In genomic region chr1:21302747-21303715, GRCh38 we compare ENCODE assay signal across 9 cellular contexts. TPM values are rescaled to one million over a fixed set of nuclear protein-coding genes. Genes with fewer than 3 reads are reported as not detected.
DNase-seq lines count a peak whose midpoint lies in the region; ATAC-seq, FAIRE-seq and TF ChIP-seq lines count a peak whose summit lies in the region.
"Had no signal": no experiment of that assay in that cellular context is flagged by ENCODE, and none has a peak within 500 bp of the region (broad histone marks: within the 10 kb centered on the region; RNA-seq: fewer than 3 reads in every experiment).

No MANE protein-coding gene starts in this region.

- no peaks in the 10 kb centered on the region for H3K36me3 Mint-ChIP-seq in HFFc6 (ENCODE audit: low read depth)

- peak; percentile 72 for TF ChIP-seq RAD21 in HepG2 (CRISPR knock-in tag; IDR thresholded peaks at IDR 0.05)

- POLR2A ChIA-PET in AG04450 (lab: Yijun Ruan, JAX): interaction anchor here (0.6 to 0.7 kb wide), 2 partner anchors 11 to 18 kb away, joined by 3 read pairs; no protein-coding TSS in a partner anchor
- POLR2A ChIA-PET in HepG2 (lab: Yijun Ruan, JAX): no interaction called here

- TF ChIP-seq EP300 in HepG2 (IDR thresholded peaks at IDR 0.05; ENCODE audit: low read depth in 2 of 2, low read length in 2 of 2): no peak
- TF ChIP-seq EP300 in HepG2 (CRISPR knock-in tag; IDR thresholded peaks at IDR 0.05; ENCODE audit: borderline replicate concordance): no peak

- no peaks in the 10 kb centered on the region for H3K9me3 Mint-ChIP-seq in HFFc6

- 24% methylated on average over 8 of the region's 11 CpGs for WGBS in mammary epithelial cell (ENCODE audit: low coverage, missing lambda C conversion rate)
- WGBS in HepG2 (ENCODE audit: low lambda C conversion rate): 70% methylated on average over 9 of the region's 11 CpGs

- BruUV-seq in mammary epithelial cell (replicated peaks; lab: Mats Ljungman, UMichigan) (no TSS peak), HepG2 (replicated peaks; lab: Mats Ljungman, UMichigan) (no TSS peak)

- dilution Hi-C loops in mammary epithelial cell (cut with HindIII; ENCODE audit: low sequenced_read_pairs): no loop called here

- peaks cover 45% of the 10 kb centered on the region for H3K4me1 ChIP-seq in mammary epithelial cell (ENCODE audit: insufficient read depth, low read length)
- H3K4me1 ChIP-seq in HepG2 (ENCODE audit: insufficient read depth, low read length): no peaks in the 10 kb centered on the region

- peak overlapping the region; percentile 88 for H3K27ac Mint-ChIP-seq in HFFc6

- in situ Hi-C loops in mammary epithelial cell (cut with MboI; ENCODE audit: low sequenced_read_pairs in 2 of 2) (no loop called here), HepG2 (cut with HindIII; ENCODE audit: extremely low pct_ligation_motif_present, low pct_unique_long_range_greater_than_20kb) (no loop called here)

- H4K20me1 ChIP-seq in mammary epithelial cell (ENCODE audit: insufficient read depth, low read length) (no peaks in the 10 kb centered on the region), HepG2 (ENCODE audit: insufficient read depth, low read length) (no peaks in the 10 kb centered on the region)

- H2AFZ ChIP-seq in mammary epithelial cell (ENCODE audit: low read depth, low read length) (no peak overlapping the region), HepG2 (ENCODE audit: low read length) (no peak overlapping the region)

- H3K9ac ChIP-seq in mammary epithelial cell (ENCODE audit: insufficient read depth, low read length): no peak overlapping the region
- no peak overlapping the region for H3K9ac ChIP-seq in HepG2 (ENCODE audit: insufficient read depth, low read depth, low read length)

- H3K79me2 ChIP-seq in mammary epithelial cell (ENCODE audit: insufficient read depth, low read length) (peaks cover 18% of the 10 kb centered on the region), HepG2 (ENCODE audit: insufficient read depth, low read length) (no peaks in the 10 kb centered on the region)

- H3K4me3 ChIP-seq in AG04450 (ENCODE audit: low read depth, low read length) (peak overlapping the region; percentile 10; the same call in 1 of the 2 replicates), mammary epithelial cell (replicated peaks in 1 of 3; ENCODE audit: insufficient read depth in 1 of 3, low read depth in 2 of 3, low read length in 3 of 3) (no peak overlapping the region), HepG2 (replicated peaks in 1 of 3; ENCODE audit: insufficient read depth in 1 of 3, low read depth in 2 of 3, low read length in 3 of 3) (no peak overlapping the region)
- H3K4me3 ChIP-seq: SK-N-MC had no signal

- intact Hi-C loops in mammary epithelial cell (cut with micrococcal nuclease): loop anchor here (1.0 kb wide), 2 partner anchors 31 to 65 kb away; no protein-coding TSS in a partner anchor
- intact Hi-C loops in HepG2 (cut with micrococcal nuclease; ENCODE audit: unreplicated experiment): loop anchor here (1.0 kb wide), 1 partner anchor 65 kb away; no protein-coding TSS in a partner anchor

- peak; percentile 77 for DNase-seq in AG04450 (ENCODE audit: low read depth, low spot score)
- peak; percentile 81 for DNase-seq in HFFc6
- DNase-seq in mammary epithelial cell: peak; percentile 76
- DNase-seq in HepG2 (ENCODE audit: low spot score): no peak
- no peak for DNase-seq in NCI-H2107 treated with DMSO at 0.1 percent for 48 hours (lab: John Stamatoyannopoulos, UW; ENCODE audit: unreplicated experiment)
- no peak for DNase-seq in NK-92 (lab: John Stamatoyannopoulos, UW; ENCODE audit: unreplicated experiment)

- CTCF ChIA-PET in AG04450 (lab: Charles Lee): interaction anchor here (1.1 kb wide), 1 partner anchor 36 kb away, joined by 3 read pairs; no protein-coding TSS in a partner anchor
- CTCF ChIA-PET in mammary epithelial cell (lab: Charles Lee; ENCODE audit: low non-redundant PET): no interaction called here
- CTCF ChIA-PET in HepG2 (lab: Yijun Ruan, JAX; ENCODE audit: low intra/inter-chr PET ratio, low total read pairs): interaction anchor here (1.2 to 2.0 kb wide), 5 partner anchors 31 to 72 kb away, joined by 3 to 26 read pairs (median 5); no protein-coding TSS in a partner anchor

- no peaks in the 10 kb centered on the region for H3K27me3 ChIP-seq in AG04450 (ENCODE audit: control insufficient read depth, insufficient read depth, low read length)
- H3K27me3 ChIP-seq in mammary epithelial cell (ENCODE audit: insufficient read depth, low read length): no peaks in the 10 kb centered on the region
- H3K27me3 ChIP-seq in HepG2 (ENCODE audit: control insufficient read depth in 1 of 2, insufficient read depth in 2 of 2, low read length in 2 of 2): no peaks in the 10 kb centered on the region

- peaks cover 79% of the 10 kb centered on the region for H3K4me1 Mint-ChIP-seq in HFFc6 (ENCODE audit: low read depth)

- no peaks in the 10 kb centered on the region for H3K36me3 ChIP-seq in mammary epithelial cell (ENCODE audit: insufficient read depth, low read length)
- peaks cover 0 to 1% of the 10 kb centered on the region in 2 experiments; a peak in 1 of 5 replicates for H3K36me3 ChIP-seq in HepG2 (replicated peaks in 1 of 2; ENCODE audit: control insufficient read depth in 1 of 2, insufficient read depth in 2 of 2, low read length in 2 of 2)

- ATAC-seq in HepG2: peak; percentile 78
- ATAC-seq in HG02981 (IDR thresholded peaks at IDR 0.05; ENCODE audit: unreplicated experiment): no peak
- no peak for ATAC-seq in HG02623 (IDR thresholded peaks at IDR 0.05; ENCODE audit: unreplicated experiment)

- FAIRE-seq in HepG2 (lab: Jason Lieb, UNC): no peak

- H3K4me2 ChIP-seq in mammary epithelial cell (ENCODE audit: insufficient read depth, low read depth, low read length) (peak overlapping the region; percentile 27), HepG2 (ENCODE audit: low read depth, low read length) (no peak overlapping the region)

- no peaks in the 10 kb centered on the region; the same call in 1 of the 2 replicates for H3K27me3 Mint-ChIP-seq in HFFc6 (ENCODE audit: insufficient read depth)

- TF ChIP-seq CTCF in AG04450 (IDR thresholded peaks at IDR 0.05; ENCODE audit: low read depth, low read length) (peak; percentile 9; the same call in 1 of the 2 replicates), HFFc6 (IDR thresholded peaks at IDR 0.05) (peak; percentile 40; the same call in 1 of the 2 replicates), mammary epithelial cell (conservative IDR thresholded peaks at IDR 0.05 in 1 of 2, IDR thresholded peaks at IDR 0.05 in 1 of 2; ENCODE audit: extremely low read depth in 1 of 2, insufficient read depth in 1 of 2, low read depth in 1 of 2, low read length in 2 of 2) (peak in 1 of 2 donors; percentile 36), HepG2 (CRISPR knock-in tag; IDR thresholded peaks at IDR 0.05) (peak; percentile 65)

- H3K9me3 ChIP-seq in AG04450 (ENCODE audit: control insufficient read depth, insufficient read depth, low read length) (no peaks in the 10 kb centered on the region), mammary epithelial cell (replicated peaks; ENCODE audit: insufficient read depth, low read length) (no peaks in the 10 kb centered on the region), HepG2 (ENCODE audit: low read length) (no peaks in the 10 kb centered on the region)

- peak overlapping the region; percentile 66 for H3K4me3 Mint-ChIP-seq in HFFc6

- TF ChIP-seq POLR2A in HepG2 (IDR thresholded peaks at IDR 0.05; ENCODE audit: insufficient read depth in 1 of 2, low read depth in 2 of 2, low read length in 2 of 2): no peak

- peak overlapping the region; percentile 93 for H3K27ac ChIP-seq in AG04450 (ENCODE audit: low read depth, low read length)
- H3K27ac ChIP-seq in mammary epithelial cell (ENCODE audit: insufficient read depth, low read depth, low read length): peak overlapping the region; percentile 53
- no peak overlapping the region for H3K27ac ChIP-seq in HepG2 (ENCODE audit: extremely low read length, insufficient read depth, low read length)
- H3K27ac ChIP-seq: SK-N-MC had no signal

TF ChIP-seq in HepG2, 621 proteins besides CTCF, POLR2A, EP300 and RAD21 (continues in another document):
- TF ChIP-seq SRF (IDR thresholded peaks at IDR 0.05; ENCODE audit: low read depth, low read length): no peak
- peak; percentile 20 for TF ChIP-seq TEAD3 (CRISPR knock-in tag; optimal IDR thresholded peaks at IDR 0.05; ENCODE audit: borderline replicate concordance)

RNA-seq across cellular contexts. Expression of gene ECE1, which starts 12.8 kb away (rescaled TPM):
- polyA plus RNA-seq in AG04450 (2011; rRNA removed) (145 and 161 TPM in 2 replicates), mammary epithelial cell (65.7 TPM), HepG2 (2011; rRNA removed) (13.5 and 17.0 TPM in 2 replicates)
- polyA minus RNA-seq in AG04450 (2011; rRNA and poly(A)+ RNA removed): 84.2 and 92.4 TPM in 2 replicates
- 100 to 1,000 TPM; 116 to 134 (median 124) TPM for total RNA-seq in HFFc6 (2021; fragmentation: NEBNext Ultra II Directional; extraction: Animal tissue kit (Norgen Biotek cat#: 25700))
- total RNA-seq in mammary epithelial cell (100 to 1,000 TPM in 1 of 2 donors, 10 to 100 TPM in 1; 86.3 to 153 TPM), HepG2 (2016; rRNA removed; fragmentation: Illumina TruSeq; extraction: Trizol) (11.1 and 21.2 TPM in 2 replicates)
- 75.5 TPM for polyA minus RNA-seq in mammary epithelial cell
- 3.1 and 4.6 TPM in 2 replicates for total RNA-seq in HepG2 (2016; cell fraction: cytosol; rRNA removed; fragmentation: Illumina TruSeq; extraction: Trizol; ENCODE audit: low read depth)
- total RNA-seq in HepG2 (2016; cell fraction: insoluble cytoplasmic fraction; rRNA removed; fragmentation: Illumina TruSeq; extraction: Trizol): 8.0 and 21.1 TPM in 2 replicates
- total RNA-seq in HepG2 (2016; cell fraction: membrane; rRNA removed; fragmentation: Illumina TruSeq; extraction: Trizol): 5.2 and 6.6 TPM in 2 replicates
- 18.9 and 25.8 TPM in 2 replicates for total RNA-seq in HepG2 (2016; cell fraction: nucleus; rRNA removed; fragmentation: Illumina TruSeq; extraction: Trizol)
- polyA plus RNA-seq in HepG2 (2011; cell fraction: cytosol; rRNA removed): 7.9 and 8.8 TPM in 2 replicates
- polyA plus RNA-seq in HepG2 (2011; cell fraction: nucleus; rRNA removed): 20.3 and 20.8 TPM in 2 replicates
- polyA plus RNA-seq in HepG2 (2012): 23.5 and 24.3 TPM in 2 replicates
- 1.8 TPM in 2 replicates for polyA plus RNA-seq in HepG2 (2016; cell fraction: cytosol; fragmentation: Illumina TruSeq; extraction: Trizol; ENCODE audit: low read depth)
- polyA plus RNA-seq in HepG2 (2016; cell fraction: insoluble cytoplasmic fraction; fragmentation: Illumina TruSeq; extraction: Trizol; ENCODE audit: low read depth): 8.3 and 10.9 TPM in 2 replicates
- polyA plus RNA-seq in HepG2 (2016; cell fraction: membrane; fragmentation: Illumina TruSeq; extraction: Trizol; ENCODE audit: low read depth): 2.8 and 3.4 TPM in 2 replicates
- 36.4 and 38.3 TPM in 2 replicates for polyA plus RNA-seq in HepG2 (2016; cell fraction: nucleus; fragmentation: Illumina TruSeq; extraction: Trizol; ENCODE audit: insufficient read depth, low read depth)
- polyA minus RNA-seq in HepG2 (2011; rRNA and poly(A)+ RNA removed; ENCODE audit: low replicate concordance): 34.0 and 41.6 TPM in 2 replicates
- 9.9 and 11.8 TPM in 2 replicates for polyA minus RNA-seq in HepG2 (2011; cell fraction: cytosol; rRNA and poly(A)+ RNA removed)
- 11.3 and 11.4 TPM in 2 replicates for polyA minus RNA-seq in HepG2 (2011; cell fraction: nucleus; rRNA and poly(A)+ RNA removed)

Comparison
In these comparisons a context has a peak if more than half of its experiments do, and no peak if none do; other contexts are left out.
1. DNase-seq: peak in AG04450 (single experiment), HFFc6 (single experiment) and mammary epithelial cell (single experiment); none in HepG2 (single experiment), NCI-H2107 treated with DMSO at 0.1 percent for 48 hours (single experiment) and NK-92 (single experiment).